29 cellular contexts compared by ENCODE assay signal in genomic region chr2:205210494-205210893, GRCh38.
"Had no signal": no experiment of that assay in that cellular context is flagged by ENCODE, and none has a peak within 500 bp of the region (broad histone marks: within the 10 kb centered on the region; RNA-seq: fewer than 3 reads in every experiment).

No MANE protein-coding gene starts in this region.

- H3K27ac ChIP-seq: stomach, suprapubic skin, testis, thoracic aorta, thyroid gland, tibial artery, tibial nerve, transverse colon, upper lobe of left lung, upper lobe of right lung, uterus, vagina had no signal

- H3K4me1 ChIP-seq: stomach, suprapubic skin, testis, thyroid gland, tibial artery, tibial nerve, transverse colon, upper lobe of left lung, upper lobe of right lung, uterus, vagina had no signal

- H3K9me3 Mint-ChIP-seq: stimulated activated effector memory CD8-positive, alpha-beta T cell treated with anti-CD3 and anti-CD28 coated beads, Interleukin-12 subunit alpha, Interleukin-12 subunit beta, amount 100 ng/mL, for 72 hours; stimulated activated memory B cell treated with anti-CD40 and anti-IgM and Interleukin-4, amounts not matched to agents 10 μg/mL and 1 μg/mL and 100 μg/mL, for 72 hours; stimulated activated naive B cell treated with anti-CD40 and anti-IgM and Interleukin-4, amounts not matched to agents 10 μg/mL and 1 μg/mL and 100 μg/mL, for 72 hours; stimulated activated naive CD8-positive, alpha-beta T cell treated with anti-CD3 and anti-CD28 coated beads, Interleukin-15, amount 100 ng/mL, for 72 hours; stimulated activated naive CD8-positive, alpha-beta T cell treated with anti-CD3 and anti-CD28 coated beads, Interleukin-15, Interleukin-2, amounts not matched to agents 100 ng/mL and 50 ng/mL, for 24 hours; type B pancreatic cell had no signal

- H3K36me3 Mint-ChIP-seq: stimulated activated effector memory CD8-positive, alpha-beta T cell treated with anti-CD3 and anti-CD28 coated beads, Interleukin-12 subunit alpha, Interleukin-12 subunit beta, amount 100 ng/mL, for 72 hours; stimulated activated memory B cell treated with anti-CD40 and anti-IgM and Interleukin-4, amounts not matched to agents 10 μg/mL and 1 μg/mL and 100 μg/mL, for 72 hours; stimulated activated naive B cell treated with anti-CD40 and anti-IgM and Interleukin-4, amounts not matched to agents 10 μg/mL and 1 μg/mL and 100 μg/mL, for 72 hours; type B pancreatic cell had no signal

- DNase-seq: stimulated activated CD4-positive, alpha-beta T cell treated with anti-CD3 and anti-CD28 coated beads, Interleukin-2, amount 100 ng/mL, for 48 hours; stimulated activated CD4-positive, alpha-beta T cell treated with anti-CD3 and anti-CD28 coated beads, Interleukin-4, amount 100 ng/mL, for 1 hour; stimulated activated CD4-positive, alpha-beta T cell treated with anti-CD3 and anti-CD28 coated beads, Interleukin-4, amount 100 ng/mL, for 24 hours; stimulated activated CD4-positive, alpha-beta T cell treated with anti-CD3 and anti-CD28 coated beads, Interleukin-4, amount 100 ng/mL, for 4 hours; stimulated activated CD8-positive, alpha-beta memory T cell treated with anti-CD3 and anti-CD28 coated beads, Interleukin-4, amount 100 ng/mL, for 48 hours; stimulated activated naive B cell treated with anti-CD40 and anti-IgM and Interleukin-4, amounts not matched to agents 10 μg/mL and 1 μg/mL and 100 μg/mL, for 72 hours; stimulated activated naive CD4-positive, alpha-beta T cell; stimulated activated naive CD4-positive, alpha-beta T cell treated with Interleukin-2 at 50 U/mL for 16 hours; stimulated activated naive CD8-positive, alpha-beta T cell treated with anti-CD3 and anti-CD28 coated beads, Interleukin-15, amount 100 ng/mL, for 72 hours; stimulated activated naive CD8-positive, alpha-beta T cell treated with anti-CD3 and anti-CD28 coated beads, Interleukin-15, Interleukin-2, amounts not matched to agents 100 U/mL and 50 U/mL, for 24 hours; stomach; substantia nigra; testis; thyroid gland; tibial artery; transverse colon; trophoblast cell; upper lobe of left lung; upper lobe of right lung; uterus had no signal

- ATAC-seq: stimulated activated effector memory CD8-positive, alpha-beta T cell treated with anti-CD3 and anti-CD28 coated beads, Interleukin-12 subunit alpha, Interleukin-12 subunit beta, amount 100 ng/mL, for 72 hours; stimulated activated memory B cell treated with anti-CD40 and anti-IgM and Interleukin-4, amounts not matched to agents 10 μg/mL and 1 μg/mL and 100 μg/mL, for 72 hours; stimulated activated naive B cell treated with anti-CD40 and anti-IgM and Interleukin-4, amounts not matched to agents 10 μg/mL and 1 μg/mL and 100 μg/mL, for 72 hours; stimulated activated naive CD8-positive, alpha-beta T cell treated with anti-CD3 and anti-CD28 coated beads, Interleukin-15, amount 100 ng/mL, for 72 hours; stimulated activated naive CD8-positive, alpha-beta T cell treated with anti-CD3 and anti-CD28 coated beads, Interleukin-15, Interleukin-2, amounts not matched to agents 100 U/mL and 50 U/mL, for 24 hours; upper lobe of right lung had no signal

- H3K36me3 ChIP-seq: stomach, suprapubic skin, thoracic aorta, thyroid gland, tibial artery, upper lobe of left lung, upper lobe of right lung, uterus, vagina had no signal

- H3K4me1 Mint-ChIP-seq: stimulated activated effector memory CD8-positive, alpha-beta T cell treated with anti-CD3 and anti-CD28 coated beads, Interleukin-12 subunit alpha, Interleukin-12 subunit beta, amount 100 ng/mL, for 72 hours; stimulated activated memory B cell treated with anti-CD40 and anti-IgM and Interleukin-4, amounts not matched to agents 10 μg/mL and 1 μg/mL and 100 μg/mL, for 72 hours; stimulated activated naive B cell treated with anti-CD40 and anti-IgM and Interleukin-4, amounts not matched to agents 10 μg/mL and 1 μg/mL and 100 μg/mL, for 72 hours; stimulated activated naive CD8-positive, alpha-beta T cell treated with anti-CD3 and anti-CD28 coated beads, Interleukin-15, amount 100 ng/mL, for 72 hours had no signal

- H3K4me3 ChIP-seq: stomach, suprapubic skin, testis, thoracic aorta, thyroid gland, tibial artery, tibial nerve, transverse colon, upper lobe of left lung, upper lobe of right lung, uterus, vagina had no signal

- H3K4me3 Mint-ChIP-seq: stimulated activated effector memory CD8-positive, alpha-beta T cell treated with anti-CD3 and anti-CD28 coated beads, Interleukin-12 subunit alpha, Interleukin-12 subunit beta, amount 100 ng/mL, for 72 hours; stimulated activated memory B cell treated with anti-CD40 and anti-IgM and Interleukin-4, amounts not matched to agents 10 μg/mL and 1 μg/mL and 100 μg/mL, for 72 hours; stimulated activated naive B cell treated with anti-CD40 and anti-IgM and Interleukin-4, amounts not matched to agents 10 μg/mL and 1 μg/mL and 100 μg/mL, for 72 hours; stimulated activated naive CD8-positive, alpha-beta T cell treated with anti-CD3 and anti-CD28 coated beads, Interleukin-15, amount 100 ng/mL, for 72 hours; stimulated activated naive CD8-positive, alpha-beta T cell treated with anti-CD3 and anti-CD28 coated beads, Interleukin-15, Interleukin-2, amounts not matched to agents 100 ng/mL and 50 ng/mL, for 24 hours; type B pancreatic cell had no signal

- H3K9me3 ChIP-seq: stomach, suprapubic skin, testis, thoracic aorta, thyroid gland, tibial artery, tibial nerve, transverse colon, upper lobe of left lung, upper lobe of right lung, uterus, vagina had no signal

- H3K27me3 ChIP-seq: stomach, suprapubic skin, testis, thyroid gland, tibial artery, transverse colon, upper lobe of left lung, upper lobe of right lung, uterus, vagina had no signal

- H3K27me3 Mint-ChIP-seq: stimulated activated memory B cell treated with anti-CD40 and anti-IgM and Interleukin-4, amounts not matched to agents 10 μg/mL and 1 μg/mL and 100 μg/mL, for 72 hours; stimulated activated naive B cell treated with anti-CD40 and anti-IgM and Interleukin-4, amounts not matched to agents 10 μg/mL and 1 μg/mL and 100 μg/mL, for 72 hours; stimulated activated naive CD8-positive, alpha-beta T cell treated with anti-CD3 and anti-CD28 coated beads, Interleukin-15, amount 100 ng/mL, for 72 hours; stimulated activated naive CD8-positive, alpha-beta T cell treated with anti-CD3 and anti-CD28 coated beads, Interleukin-15, Interleukin-2, amounts not matched to agents 100 ng/mL and 50 ng/mL, for 24 hours; type B pancreatic cell had no signal

- H3K27ac Mint-ChIP-seq: stimulated activated effector memory CD8-positive, alpha-beta T cell treated with anti-CD3 and anti-CD28 coated beads, Interleukin-12 subunit alpha, Interleukin-12 subunit beta, amount 100 ng/mL, for 72 hours; stimulated activated memory B cell treated with anti-CD40 and anti-IgM and Interleukin-4, amounts not matched to agents 10 μg/mL and 1 μg/mL and 100 μg/mL, for 72 hours; stimulated activated naive B cell treated with anti-CD40 and anti-IgM and Interleukin-4, amounts not matched to agents 10 μg/mL and 1 μg/mL and 100 μg/mL, for 72 hours; stimulated activated naive CD8-positive, alpha-beta T cell treated with anti-CD3 and anti-CD28 coated beads, Interleukin-15, amount 100 ng/mL, for 72 hours; stimulated activated naive CD8-positive, alpha-beta T cell treated with anti-CD3 and anti-CD28 coated beads, Interleukin-15, Interleukin-2, amounts not matched to agents 100 ng/mL and 50 ng/mL, for 24 hours; type B pancreatic cell had no signal

- FAIRE-seq: urothelium cell line had no signal
